In genomic region chrX:143663755-143664154, GRCh38 we compare ENCODE assay signal across 18 cellular contexts. TPM values are rescaled to one million over a fixed set of nuclear protein-coding genes. Genes with fewer than 3 reads are reported as not detected.
DNase-seq lines count a peak whose midpoint lies in the region; ATAC-seq and TF ChIP-seq lines count a peak whose summit lies in the region.
"Had no signal": no experiment of that assay in that cellular context is flagged by ENCODE, and none has a peak within 500 bp of the region (broad histone marks: within the 10 kb centered on the region; RNA-seq: fewer than 3 reads in every experiment).

No MANE protein-coding gene starts in this region.

- H3K4me2 ChIP-seq in GM23248 (ENCODE audit: unreplicated experiment): no peak overlapping the region
- no peak overlapping the region for H3K4me2 ChIP-seq in GM23338
- no peak overlapping the region for H3K4me2 ChIP-seq in mesendoderm (ENCODE audit: low read length)

- H3K4me3 ChIP-seq in GM23248 (no peak overlapping the region), GM23338 (no peak overlapping the region), mesendoderm (ENCODE audit: low read length) (no peak overlapping the region), suprapubic skin (no peak overlapping the region)

- H2AFZ ChIP-seq in GM23248 (no peak overlapping the region), GM23338 (no peak overlapping the region)

- no peaks in the 10 kb centered on the region for H3K79me1 ChIP-seq in mesendoderm (ENCODE audit: low read length)

- no peak overlapping the region for H2BK120ac ChIP-seq in mesendoderm (ENCODE audit: low read depth, low read length)

- H4K8ac ChIP-seq in mesendoderm (ENCODE audit: low read depth, low read length): no peak overlapping the region

- no peak overlapping the region for H2BK5ac ChIP-seq in mesendoderm (ENCODE audit: low read length)

- no peaks in the 10 kb centered on the region for H3K27me3 Mint-ChIP-seq in GM23338 (ENCODE audit: insufficient read depth, low read depth, poor library complexity)
- H3K27me3 Mint-ChIP-seq in stimulated activated naive CD8-positive, alpha-beta T cell treated with anti-CD3 and anti-CD28 coated beads, Interleukin-15, amount 100 ng/mL, for 72 hours: no peaks in the 10 kb centered on the region
- H3K27me3 Mint-ChIP-seq: CD4-positive, CD25-positive, alpha-beta regulatory T cell; CD8-positive, alpha-beta memory T cell had no signal

- H3K9me2 ChIP-seq in GM23248 (ENCODE audit: insufficient read depth) (no peaks in the 10 kb centered on the region), GM23338 (ENCODE audit: insufficient read depth) (no peaks in the 10 kb centered on the region)

- no peak overlapping the region for H3K27ac Mint-ChIP-seq in GM23338
- no peak overlapping the region for H3K27ac Mint-ChIP-seq in stimulated activated naive CD8-positive, alpha-beta T cell treated with anti-CD3 and anti-CD28 coated beads, Interleukin-15, amount 100 ng/mL, for 72 hours
- H3K27ac Mint-ChIP-seq: CD4-positive, CD25-positive, alpha-beta regulatory T cell; CD8-positive, alpha-beta memory T cell; IgD-negative memory B cell had no signal

- H3K4me3 Mint-ChIP-seq in GM23338: no peak overlapping the region
- no peak overlapping the region for H3K4me3 Mint-ChIP-seq in stimulated activated naive CD8-positive, alpha-beta T cell treated with anti-CD3 and anti-CD28 coated beads, Interleukin-15, amount 100 ng/mL, for 72 hours
- H3K4me3 Mint-ChIP-seq: CD4-positive, CD25-positive, alpha-beta regulatory T cell; CD8-positive, alpha-beta memory T cell; IgD-negative memory B cell had no signal

- no peak overlapping the region for H4K5ac ChIP-seq in mesendoderm (ENCODE audit: low read length)

- H3K79me2 ChIP-seq in GM23248 (ENCODE audit: insufficient read depth) (no peaks in the 10 kb centered on the region), GM23338 (replicated peaks; ENCODE audit: insufficient read depth) (no peaks in the 10 kb centered on the region), mesendoderm (ENCODE audit: control insufficient read depth, insufficient read depth, low read length) (no peaks in the 10 kb centered on the region)

- H3K9me3 ChIP-seq in GM23248 (ENCODE audit: low read depth): no peaks in the 10 kb centered on the region
- H3K9me3 ChIP-seq in suprapubic skin: no peaks in the 10 kb centered on the region
- H3K9me3 ChIP-seq: BE2C had no signal

- H3K36me3 ChIP-seq in GM23248 (ENCODE audit: low read depth) (no peaks in the 10 kb centered on the region), GM23338 (ENCODE audit: insufficient read depth) (no peaks in the 10 kb centered on the region), mesendoderm (ENCODE audit: control insufficient read depth, insufficient read depth, low read length) (no peaks in the 10 kb centered on the region), suprapubic skin (no peaks in the 10 kb centered on the region)
- H3K36me3 ChIP-seq: BE2C had no signal

- H2AK5ac ChIP-seq in mesendoderm (ENCODE audit: low read length): no peak overlapping the region

- no peak for TF ChIP-seq EP300 in suprapubic skin (IDR thresholded peaks at IDR 0.05)

- H4K20me1 ChIP-seq in GM23248 (ENCODE audit: insufficient read depth) (no peaks in the 10 kb centered on the region), GM23338 (replicated peaks; ENCODE audit: insufficient read depth) (no peaks in the 10 kb centered on the region)

- H3K36me3 Mint-ChIP-seq in GM23338 (ENCODE audit: low read depth): peaks cover 4% of the 10 kb centered on the region; the same call in 2 of the 3 replicates
- H3K36me3 Mint-ChIP-seq: CD4-positive, CD25-positive, alpha-beta regulatory T cell; CD8-positive, alpha-beta memory T cell; IgD-negative memory B cell had no signal

- H3K23ac ChIP-seq in mesendoderm (ENCODE audit: low read length): no peak overlapping the region

- no peak overlapping the region for H2BK15ac ChIP-seq in mesendoderm (replicated peaks; ENCODE audit: low read depth)

- no peak overlapping the region for H3K27ac ChIP-seq in GM23248
- no peak overlapping the region for H3K27ac ChIP-seq in GM23338 (ENCODE audit: low read depth)
- H3K27ac ChIP-seq in mesendoderm (ENCODE audit: low read depth, low read length): no peak overlapping the region
- no peak overlapping the region for H3K27ac ChIP-seq in suprapubic skin

- no peaks in the 10 kb centered on the region for H3K4me1 Mint-ChIP-seq in GM23338
- no peaks in the 10 kb centered on the region for H3K4me1 Mint-ChIP-seq in stimulated activated naive CD8-positive, alpha-beta T cell treated with anti-CD3 and anti-CD28 coated beads, Interleukin-15, amount 100 ng/mL, for 72 hours
- H3K4me1 Mint-ChIP-seq: CD4-positive, CD25-positive, alpha-beta regulatory T cell; CD8-positive, alpha-beta memory T cell; IgD-negative memory B cell had no signal

- H3K9me3 Mint-ChIP-seq in GM23338: peaks cover 33% of the 10 kb centered on the region
- H3K9me3 Mint-ChIP-seq in stimulated activated naive CD8-positive, alpha-beta T cell treated with anti-CD3 and anti-CD28 coated beads, Interleukin-15, amount 100 ng/mL, for 72 hours: peaks cover 0 to 4% of the 10 kb centered on the region in 2 donors
- H3K9me3 Mint-ChIP-seq: IgD-negative memory B cell had no signal

- no peak overlapping the region for H3K4ac ChIP-seq in mesendoderm (ENCODE audit: low read depth, low read length)

- H3K9ac ChIP-seq in GM23248 (no peak overlapping the region), mesendoderm (ENCODE audit: low read length) (no peak overlapping the region)

- H3K4me1 ChIP-seq in GM23248 (ENCODE audit: insufficient read depth) (no peaks in the 10 kb centered on the region), GM23338 (ENCODE audit: insufficient read depth) (no peaks in the 10 kb centered on the region), mesendoderm (ENCODE audit: control insufficient read depth, low read depth, low read length) (no peaks in the 10 kb centered on the region), suprapubic skin (no peaks in the 10 kb centered on the region)
- H3K4me1 ChIP-seq: BE2C had no signal

- H3F3A ChIP-seq in GM23248 (ENCODE audit: insufficient read depth) (no peaks in the 10 kb centered on the region), GM23338 (replicated peaks; ENCODE audit: low read depth) (no peaks in the 10 kb centered on the region)

- no peak for TF ChIP-seq POLR2A in suprapubic skin (IDR thresholded peaks at IDR 0.05)

- no peak for ATAC-seq in GM23338
- no peak for ATAC-seq in stimulated activated naive CD8-positive, alpha-beta T cell treated with anti-CD3 and anti-CD28 coated beads, Interleukin-15, amount 100 ng/mL, for 72 hours
- ATAC-seq: HepG2 had no signal

- TF ChIP-seq CTCF in GM23338 (conservative IDR thresholded peaks at IDR 0.05; ENCODE audit: low read depth in 2 of 2) (no peak), suprapubic skin (IDR thresholded peaks at IDR 0.05) (no peak)

- H3K27me3 ChIP-seq in GM23248 (replicated peaks; ENCODE audit: insufficient read depth): no peaks in the 10 kb centered on the region
- no peaks in the 10 kb centered on the region for H3K27me3 ChIP-seq in GM23338 (ENCODE audit: insufficient read depth)
- no peaks in the 10 kb centered on the region for H3K27me3 ChIP-seq in mesendoderm (ENCODE audit: insufficient read depth, low read length, poor library complexity)
- H3K27me3 ChIP-seq in suprapubic skin: no peaks in the 10 kb centered on the region
- H3K27me3 ChIP-seq: BE2C had no signal

- H3K18ac ChIP-seq in mesendoderm (ENCODE audit: low read length): no peak overlapping the region

- in situ Hi-C loops in GM23248 (cut with MboI): no loop called here

- 3 to 7% methylated on average over 5 of the region's 5 CpGs for WGBS in GM23248 (ENCODE audit: low coverage in 1 of 2, low lambda C conversion rate in 2 of 2, missing lambda C conversion rate in 2 of 2), 2 experiments
- whole genome bisulfite sequencing in mesendoderm (ENCODE audit: extremely low coverage, insufficient coverage, low lambda C conversion rate): no CpG with 5 or more reads among the region's 5 CpGs
- 37% methylated on average over 5 of the region's 5 CpGs for WGBS in suprapubic skin

- H3K56ac ChIP-seq in mesendoderm (ENCODE audit: low read length): no peak overlapping the region

- DNase-seq in GM23248 (peak; percentile 0), GM23338 (ENCODE audit: low spot score) (peak; percentile 0), amniotic epithelial cell (ENCODE audit: low read depth) (peak; percentile 66), mesendoderm (peak; percentile 74), suprapubic skin (ENCODE audit: low spot score in 2 of 2) (no peak), D341Med (ENCODE audit: low spot score) (no peak), NCI-H2196 (lab: John Stamatoyannopoulos, UW; ENCODE audit: unreplicated experiment) (no peak)
- DNase-seq in stimulated activated naive CD8-positive, alpha-beta T cell treated with anti-CD3 and anti-CD28 coated beads, Interleukin-15, amount 100 ng/mL, for 72 hours: no peak
- DNase-seq: BE2C; CD8-positive, alpha-beta memory T cell; COR-L47; DMS79 treated with DMSO at 0.1 percent for 48 hours; GF-D8; GOT3; H7 had no signal

RNA-seq across cellular contexts. Expression of gene SLITRK4, which starts 27.9 kb away (rescaled TPM):
- not detected in 2 replicates for total RNA-seq in GM23248 (2014; rRNA removed; shearing (Covaris generic))
- polyA plus RNA-seq in GM23248 (2016; fragmentation: Nextera tagmentation; extraction: Ambion mirVana) (not detected in 2 replicates), GM23338 (2016; fragmentation: Nextera tagmentation; extraction: Ambion mirVana) (1.5 and 2.9 TPM in 2 replicates)
- 4.0 and 6.0 TPM in 2 replicates for total RNA-seq in GM23338 (2014; rRNA removed; shearing (Covaris generic))
- polyA plus RNA-seq in mesendoderm (2013, experiment 1 of 2): 3.3 TPM
- 3.2 TPM for polyA plus RNA-seq in mesendoderm (2013, experiment 2 of 2)
- total RNA-seq in suprapubic skin: 1 to 10 TPM in 3 of 4 donors, under 1 TPM in 1; 0.95 to 3.4 (median 1.9) TPM
- total RNA-seq: CD4-positive, CD25-positive, alpha-beta regulatory T cell; CD8-positive, alpha-beta memory T cell; HepG2 had no signal
- polyA plus RNA-seq: CD4-positive, CD25-positive, alpha-beta regulatory T cell; CD8-positive, alpha-beta memory T cell; HepG2; IgD-negative memory B cell had no signal

RNA-seq across cellular contexts. Expression of gene SPANXN2, which starts 56.8 kb away (rescaled TPM):
- total RNA-seq in GM23248 (2014; rRNA removed; shearing (Covaris generic)): not detected in 2 replicates
- polyA plus RNA-seq in GM23248 (2016; fragmentation: Nextera tagmentation; extraction: Ambion mirVana) (not detected in 2 replicates), GM23338 (2016; fragmentation: Nextera tagmentation; extraction: Ambion mirVana) (not detected in 2 replicates)
- total RNA-seq in GM23338 (2014; rRNA removed; shearing (Covaris generic)): not detected in 2 replicates
- polyA plus RNA-seq in mesendoderm (2013, experiment 1 of 2): not detected
- polyA plus RNA-seq in mesendoderm (2013, experiment 2 of 2): not detected
- total RNA-seq in suprapubic skin: not detected
- total RNA-seq: CD4-positive, CD25-positive, alpha-beta regulatory T cell; CD8-positive, alpha-beta memory T cell; H7; HepG2 had no signal
- polyA plus RNA-seq: CD4-positive, CD25-positive, alpha-beta regulatory T cell; CD8-positive, alpha-beta memory T cell; HepG2; IgD-negative memory B cell had no signal

Comparison
In these comparisons a context has a peak if more than half of its experiments do, and no peak if none do; other contexts are left out.
1. DNase-seq: peak in GM23248 (single experiment), GM23338 (single experiment), amniotic epithelial cell (single experiment) and mesendoderm (single experiment); none in stimulated activated naive CD8-positive, alpha-beta T cell treated with anti-CD3 and anti-CD28 coated beads, Interleukin-15, amount 100 ng/mL, for 72 hours (0 of 2), suprapubic skin (0 of 2), D341Med (single experiment) and NCI-H2196 (single experiment).